Comparison of ENCODE assay signal across 23 cellular contexts in genomic region chr5:181058786-181059296, GRCh38. TPM values are rescaled to one million over a fixed set of nuclear protein-coding genes. Genes with fewer than 3 reads are reported as not detected.
DNase-seq lines count a peak whose midpoint lies in the region; ATAC-seq, FAIRE-seq and TF ChIP-seq lines count a peak whose summit lies in the region.
"Had no signal": no experiment of that assay in that cellular context is flagged by ENCODE, and none has a peak within 500 bp of the region (broad histone marks: within the 10 kb centered on the region; RNA-seq: fewer than 3 reads in every experiment).

No MANE protein-coding gene starts in this region.

- no peaks in the 10 kb centered on the region for H3K36me3 ChIP-seq in HUES6 (ENCODE audit: control insufficient read depth, insufficient read depth, low read length)
- no peaks in the 10 kb centered on the region for H3K36me3 ChIP-seq in endodermal cell (ENCODE audit: control insufficient read depth, insufficient read depth, low read length)
- no peaks in the 10 kb centered on the region for H3K36me3 ChIP-seq in right lobe of liver
- H3K36me3 ChIP-seq in suprapubic skin = no peaks in the 10 kb centered on the region
- no peaks in the 10 kb centered on the region for H3K36me3 ChIP-seq in small intestine (ENCODE audit: control insufficient read depth in 2 of 2, insufficient read depth in 2 of 2, low read length in 2 of 2)

- intact Hi-C loops in right lobe of liver (cut with DNase I) = loop anchor here in 1 of 2 donors (10.0 kb wide), 1 partner anchor 56 kb away; no protein-coding TSS in a partner anchor
- intact Hi-C loops in activated CD8-positive, alpha-beta T cell treated with anti-CD3 and anti-CD28 coated beads for 36 hours (cut with micrococcal nuclease) = no loop called here

- no peak for TF ChIP-seq POLR2A in right lobe of liver (IDR thresholded peaks at IDR 0.05)
- no peak for TF ChIP-seq POLR2A in suprapubic skin (IDR thresholded peaks at IDR 0.05)

- no peak overlapping the region for H3K27ac Mint-ChIP-seq in endodermal cell
- H3K27ac Mint-ChIP-seq in activated CD8-positive, alpha-beta T cell treated with anti-CD3 and anti-CD28 coated beads for 36 hours = no peak overlapping the region
- H3K27ac Mint-ChIP-seq: activated CD4-positive, alpha-beta T cell treated with anti-CD3 and anti-CD28 coated beads, Interleukin-2, amount 10 ng/mL, durations not matched to agents 24 days and 14 days; CD14-positive monocyte; natural killer cell treated with Interleukin-12 subunit alpha and Interleukin-12 subunit beta and Interleukin-15 and Interleukin-18, amount 100 ng/mL, for 72 hours had no signal

- TF ChIP-seq EP300 in suprapubic skin (IDR thresholded peaks at IDR 0.05) = no peak

- CTCF ChIA-PET in activated CD8-positive, alpha-beta T cell treated with anti-CD3 and anti-CD28 coated beads for 36 hours (lab: Charles Lee) = no interaction called here

- POLR2A ChIA-PET in activated CD8-positive, alpha-beta T cell treated with anti-CD3 and anti-CD28 coated beads for 36 hours (lab: Charles Lee) = no interaction called here

- H3K4me1 Mint-ChIP-seq in endodermal cell = peaks cover 3% of the 10 kb centered on the region
- no peaks in the 10 kb centered on the region for H3K4me1 Mint-ChIP-seq in activated CD8-positive, alpha-beta T cell treated with anti-CD3 and anti-CD28 coated beads for 36 hours (ENCODE audit: low read depth)
- H3K4me1 Mint-ChIP-seq: CD14-positive monocyte had no signal

- FAIRE-seq in small intestine (lab: Jason Lieb, UNC) = no peak
- FAIRE-seq: GM12891 had no signal

- H3K9ac ChIP-seq in HUES6 (ENCODE audit: low read length) (no peak overlapping the region), endodermal cell (ENCODE audit: extremely low read depth, low read length, poor library complexity, severe bottlenecking) (no peak overlapping the region)

- H3K4me1 ChIP-seq in HUES6 (ENCODE audit: control insufficient read depth, insufficient read depth, low read length) (peaks cover 13% of the 10 kb centered on the region), endodermal cell (ENCODE audit: control insufficient read depth, insufficient read depth, low read length) (no peaks in the 10 kb centered on the region), right lobe of liver (peaks cover 0 to under 1% (median 0%) of the 10 kb centered on the region in 4 donors), suprapubic skin (peaks cover 11% of the 10 kb centered on the region), small intestine (ENCODE audit: control insufficient read depth in 2 of 2, insufficient read depth in 1 of 2, low read depth in 1 of 2, low read length in 1 of 2) (no peaks in the 10 kb centered on the region)

- ATAC-seq in right lobe of liver (peak in 3 of 4 donors; percentile 30 to 44 (median 38)), GM21528 (IDR thresholded peaks at IDR 0.05; ENCODE audit: low FRiP score, unreplicated experiment) (no peak)
- ATAC-seq in activated CD8-positive, alpha-beta T cell treated with anti-CD3 and anti-CD28 coated beads for 36 hours = no peak
- ATAC-seq: HCT116 had no signal

- peaks cover 97% of the 10 kb centered on the region for H3K27me3 Mint-ChIP-seq in endodermal cell (ENCODE audit: insufficient read depth)
- H3K27me3 Mint-ChIP-seq in activated CD8-positive, alpha-beta T cell treated with anti-CD3 and anti-CD28 coated beads for 36 hours = peaks cover 85% of the 10 kb centered on the region

- peaks cover 3% of the 10 kb centered on the region for H3K9me3 Mint-ChIP-seq in endodermal cell
- no peaks in the 10 kb centered on the region for H3K9me3 Mint-ChIP-seq in activated CD8-positive, alpha-beta T cell treated with anti-CD3 and anti-CD28 coated beads for 36 hours
- H3K9me3 Mint-ChIP-seq: activated CD4-positive, alpha-beta T cell treated with anti-CD3 and anti-CD28 coated beads, Interleukin-2, amount 10 ng/mL, durations not matched to agents 24 days and 14 days; IgD-negative memory B cell; natural killer cell treated with Interleukin-12 subunit alpha and Interleukin-12 subunit beta and Interleukin-15 and Interleukin-18, amount 100 ng/mL, for 72 hours had no signal

- H3K36me3 Mint-ChIP-seq in endodermal cell (ENCODE audit: low read depth) = no peaks in the 10 kb centered on the region
- no peaks in the 10 kb centered on the region for H3K36me3 Mint-ChIP-seq in activated CD8-positive, alpha-beta T cell treated with anti-CD3 and anti-CD28 coated beads for 36 hours (ENCODE audit: low read depth)
- H3K36me3 Mint-ChIP-seq: CD14-positive monocyte; natural killer cell treated with Interleukin-12 subunit alpha and Interleukin-12 subunit beta and Interleukin-15 and Interleukin-18, amount 100 ng/mL, for 72 hours had no signal

- DNase-seq in endodermal cell (peak; percentile 52), right lobe of liver (no peak), suprapubic skin (ENCODE audit: low spot score in 2 of 2) (peak in 1 of 2 donors; percentile 75), small intestine (no peak)
- no peak for DNase-seq in activated CD8-positive, alpha-beta T cell treated with anti-CD3 and anti-CD28 coated beads for 36 hours
- DNase-seq: activated CD4-positive, alpha-beta T cell treated with anti-CD3 and anti-CD28 coated beads, Interleukin-2, amount 10 ng/mL, durations not matched to agents 24 days and 14 days; activated naive CD4-positive, alpha-beta T cell treated with anti-CD3 and anti-CD28 coated beads, Interleukin-2, amount 50 U/mL, for 16 hours; anterior cingulate cortex; caudate nucleus; dermis blood vessel endothelial cell; midbrain; NCI-H1105; NCI-H2029 treated with DMSO at 0.1 percent for 48 hours; NCI-H446; OCI-M1 had no signal

- TF ChIP-seq CTCF in endodermal cell (conservative IDR thresholded peaks at IDR 0.05) (no peak), right lobe of liver (IDR thresholded peaks at IDR 0.05) (no peak), suprapubic skin (IDR thresholded peaks at IDR 0.05) (no peak)
- no peak for TF ChIP-seq CTCF in activated CD8-positive, alpha-beta T cell treated with anti-CD3 and anti-CD28 coated beads for 36 hours (IDR thresholded peaks at IDR 0.05)

- H3K9me3 ChIP-seq in HUES6 (ENCODE audit: control insufficient read depth, insufficient read depth, low read depth, low read length) (peaks cover 2% of the 10 kb centered on the region; the same call in 1 of the 2 replicates), endodermal cell (ENCODE audit: control insufficient read depth, low read length) (peaks cover 30% of the 10 kb centered on the region), right lobe of liver (no peaks in the 10 kb centered on the region), suprapubic skin (no peaks in the 10 kb centered on the region), small intestine (ENCODE audit: control insufficient read depth, low read depth) (no peaks in the 10 kb centered on the region)

- H3K27me3 ChIP-seq in HUES6 (ENCODE audit: control insufficient read depth, insufficient read depth, low read length) (peaks cover 97% of the 10 kb centered on the region), endodermal cell (ENCODE audit: control insufficient read depth, insufficient read depth, low read length, poor library complexity, severe bottlenecking) (peaks cover 72% of the 10 kb centered on the region), right lobe of liver (peaks cover 0 to 11% of the 10 kb centered on the region in 2 donors), suprapubic skin (peaks cover 92% of the 10 kb centered on the region), small intestine (ENCODE audit: control insufficient read depth in 2 of 2, insufficient read depth in 2 of 2, low read length in 2 of 2) (peaks cover 5 to 38% of the 10 kb centered on the region in 2 donors)

- H3K27ac ChIP-seq in HUES6 (ENCODE audit: low read depth, low read length) (no peak overlapping the region), endodermal cell (ENCODE audit: low read depth, low read length) (no peak overlapping the region), right lobe of liver (no peak overlapping the region), suprapubic skin (no peak overlapping the region), small intestine (ENCODE audit: low read depth in 1 of 2, low read length in 1 of 2) (no peak overlapping the region)

- H3K4me3 Mint-ChIP-seq in endodermal cell = peak overlapping the region; percentile 42
- H3K4me3 Mint-ChIP-seq in activated CD8-positive, alpha-beta T cell treated with anti-CD3 and anti-CD28 coated beads for 36 hours = no peak overlapping the region
- H3K4me3 Mint-ChIP-seq: activated CD4-positive, alpha-beta T cell treated with anti-CD3 and anti-CD28 coated beads, Interleukin-2, amount 10 ng/mL, durations not matched to agents 24 days and 14 days; natural killer cell treated with Interleukin-12 subunit alpha and Interleukin-12 subunit beta and Interleukin-15 and Interleukin-18, amount 100 ng/mL, for 72 hours had no signal

- 62 to 71% methylated on average over 14 to 22 of the region's 22 CpGs for WGBS in endodermal cell (ENCODE audit: insufficient coverage in 1 of 2, insufficient read length in 1 of 2), 2 experiments
- WGBS in right lobe of liver (ENCODE audit: insufficient coverage, low coverage, low lambda C conversion rate, missing lambda C conversion rate) = 18% methylated on average over 7 of the region's 22 CpGs
- 27% methylated on average over 7 of the region's 22 CpGs for WGBS in suprapubic skin
- 15 to 25% (median 21%) methylated on average over 18 to 22 of the region's 22 CpGs for WGBS in small intestine, 3 donors

- peak overlapping the region; percentile 59 for H3K4me3 ChIP-seq in HUES6 (ENCODE audit: low read depth, low read length)
- H3K4me3 ChIP-seq in endodermal cell (ENCODE audit: low read length) = no peak overlapping the region
- H3K4me3 ChIP-seq in right lobe of liver = no peak overlapping the region
- peak overlapping the region; percentile 23 for H3K4me3 ChIP-seq in suprapubic skin
- no peak overlapping the region for H3K4me3 ChIP-seq in small intestine (ENCODE audit: low read depth in 1 of 2, low read length in 2 of 2)

RNA-seq across cellular contexts. Expression of gene BTNL9, which starts 18.8 kb away (rescaled TPM):
- not detected for total RNA-seq in endodermal cell
- polyA plus RNA-seq in endodermal cell (2013, experiment 1 of 2) = 0.18 TPM
- not detected for polyA plus RNA-seq in endodermal cell (2013, experiment 2 of 2)
- total RNA-seq in right lobe of liver = 10 to 100 TPM in 1 of 6 experiments, 1 to 10 TPM in 5; 5.3 to 11.6 (median 7.8) TPM
- 10 to 100 TPM; 13.4 to 98.3 (median 27.7) TPM for total RNA-seq in suprapubic skin
- not detected for total RNA-seq in activated CD8-positive, alpha-beta T cell treated with anti-CD3 and anti-CD28 coated beads for 36 hours
- polyA plus RNA-seq in small intestine = 1 to 10 TPM in 1 of 3 donors, under 1 TPM in 2; 0.27 to 4.5 (median 0.89) TPM
- total RNA-seq: natural killer cell treated with Interleukin-12 subunit alpha and Interleukin-12 subunit beta and Interleukin-15 and Interleukin-18, amount 100 ng/mL, for 72 hours; T-helper 2 cell treated with Interferon-gamma antibody and Interleukin-4, amounts not matched to agents 100 ng/mL and 5 ng/mL, for 36 hours had no signal
- polyA plus RNA-seq: CD14-positive monocyte had no signal

Comparison
In these comparisons a context has a peak if more than half of its experiments do, and no peak if none do; other contexts are left out.
1. H3K4me3 ChIP-seq: peak in HUES6 (single experiment) and suprapubic skin (single experiment); none in endodermal cell (single experiment), right lobe of liver (0 of 3) and small intestine (0 of 2).
2. ATAC-seq: peak in right lobe of liver (3 of 4); none in GM21528 (single experiment) and activated CD8-positive, alpha-beta T cell treated with anti-CD3 and anti-CD28 coated beads for 36 hours (single experiment).
3. RNA of gene BTNL9, which starts 18.8 kb away (total RNA-seq): 13.4 to 98.3 TPM in suprapubic skin and 5.3 to 11.6 TPM in right lobe of liver; not detected in endodermal cell and not detected in activated CD8-positive, alpha-beta T cell treated with anti-CD3 and anti-CD28 coated beads for 36 hours; every median in the first group is over 4 times any median in the second.